In the genomic region with DNA sequence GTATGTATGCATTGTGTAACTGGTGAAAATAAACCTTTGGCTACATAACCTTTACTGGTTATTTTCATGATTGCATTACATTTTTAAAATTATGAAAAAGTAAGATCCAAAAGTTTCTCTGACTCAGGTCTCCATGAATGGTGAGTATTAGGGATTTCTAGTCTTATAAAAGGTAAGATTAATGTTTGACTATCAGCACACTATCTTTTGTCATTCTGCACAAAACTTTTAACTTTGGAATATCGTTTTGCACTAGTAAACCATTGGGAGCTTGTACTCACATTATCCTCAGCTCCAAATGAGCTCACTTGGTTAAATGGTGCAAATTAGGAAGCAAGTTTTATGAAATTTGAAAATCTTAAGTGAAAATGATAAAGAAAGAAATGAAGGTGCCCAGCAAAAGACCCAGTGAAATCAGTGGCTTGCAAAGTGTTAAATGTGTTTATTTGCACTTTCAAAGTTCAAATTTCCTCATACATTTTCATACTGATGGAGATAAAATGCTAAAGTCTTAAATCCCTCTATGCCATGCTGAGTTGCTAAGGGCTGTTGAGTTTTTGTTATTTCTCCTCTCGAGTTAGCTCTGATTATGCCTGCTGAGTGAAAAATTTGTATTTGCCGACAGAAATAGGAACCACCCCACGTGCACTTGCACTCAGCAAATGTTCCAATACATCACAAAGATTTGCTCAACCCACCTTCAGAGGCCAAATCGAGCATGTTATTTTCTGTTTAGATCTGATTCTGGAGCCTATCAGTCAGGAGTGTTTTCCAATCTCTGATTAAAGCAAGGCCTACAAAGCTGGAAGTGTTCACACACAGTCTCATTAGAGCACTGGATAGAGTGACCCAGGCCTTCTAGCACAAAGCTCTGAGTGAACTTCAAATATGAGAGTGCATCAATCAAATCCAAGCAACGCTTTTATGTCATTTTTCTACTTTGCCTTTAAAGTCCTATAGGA, we compare ENCODE assay signal across 20 cellular contexts.
"Had no signal": no experiment of that assay in that cellular context is flagged by ENCODE, and none has a peak within 500 bp of the region (broad histone marks: within the 10 kb centered on the region; RNA-seq: fewer than 3 reads in every experiment).

No MANE protein-coding gene starts in this region.

- ATAC-seq: activated CD4-positive, CD25-positive, alpha-beta regulatory T cell treated with anti-CD3 and anti-CD28 coated beads, Interleukin-2, amount 50 U/mL, for 24 hours; activated naive CD4-positive, alpha-beta T cell treated with anti-CD3 and anti-CD28 coated beads, Interleukin-2, amount 50 U/mL, for 72 hours; activated T-cell treated with anti-CD3 and anti-CD28 coated beads, Interleukin-2, amount 50 U/mL, for 72 hours; left cardiac atrium; pancreas; stimulated activated memory B cell treated with anti-CD40 and anti-IgM and Interleukin-4, amounts not matched to agents 10 μg/mL and 1 μg/mL and 100 μg/mL, for 72 hours had no signal

- H3K4me1 Mint-ChIP-seq: activated CD4-positive, alpha-beta T cell treated with anti-CD3 and anti-CD28 coated beads, Interleukin-2, amount 10 ng/mL, durations not matched to agents 7 days and 5 days; stimulated activated memory B cell treated with anti-CD40 and anti-IgM and Interleukin-4, amounts not matched to agents 10 μg/mL and 1 μg/mL and 100 μg/mL, for 72 hours had no signal

- H3K36me3 Mint-ChIP-seq: activated naive CD4-positive, alpha-beta T cell treated with anti-CD3 and anti-CD28 coated beads, Interleukin-2, amount 50 U/mL, for 72 hours; stimulated activated memory B cell treated with anti-CD40 and anti-IgM and Interleukin-4, amounts not matched to agents 10 μg/mL and 1 μg/mL and 100 μg/mL, for 72 hours had no signal

- H3K27me3 Mint-ChIP-seq: activated CD4-positive, alpha-beta T cell treated with anti-CD3 and anti-CD28 coated beads, Interleukin-2, amount 10 ng/mL, durations not matched to agents 7 days and 5 days; dendritic cell treated with granulocyte-macrophage colony-stimulating factor and Interleukin-4, amounts not matched to agents 40 ng/mL and 50 ng/mL, for 4 days; stimulated activated memory B cell treated with anti-CD40 and anti-IgM and Interleukin-4, amounts not matched to agents 10 μg/mL and 1 μg/mL and 100 μg/mL, for 72 hours had no signal

- H3K27ac Mint-ChIP-seq: activated CD4-positive, alpha-beta T cell treated with anti-CD3 and anti-CD28 coated beads, Interleukin-2, amount 10 ng/mL, durations not matched to agents 7 days and 5 days; activated naive CD4-positive, alpha-beta T cell treated with anti-CD3 and anti-CD28 coated beads, Interleukin-2, amount 50 U/mL, for 72 hours; activated T-cell treated with anti-CD3 and anti-CD28 coated beads, Interleukin-2, amount 50 U/mL, for 72 hours; dendritic cell treated with granulocyte-macrophage colony-stimulating factor and Interleukin-4, amounts not matched to agents 40 ng/mL and 50 ng/mL, for 4 days; nephron progenitor cell; stimulated activated memory B cell treated with anti-CD40 and anti-IgM and Interleukin-4, amounts not matched to agents 10 μg/mL and 1 μg/mL and 100 μg/mL, for 72 hours; T-helper 1 cell treated with Interleukin-12 subunit alpha and Interleukin-12 subunit beta and Interleukin-4 antibody, amounts not matched to agents 30 μg/mL and 1 μg/mL, for 36 hours had no signal

- H3K27ac ChIP-seq: esophagus muscularis mucosa, pancreas, sigmoid colon, thoracic aorta had no signal

- H3K36me3 ChIP-seq: adrenal gland, esophagus muscularis mucosa, pancreas, sigmoid colon, thoracic aorta had no signal

- DNase-seq: activated CD4-positive, alpha-beta T cell treated with anti-CD3 and anti-CD28 coated beads, Interleukin-2, amount 10 ng/mL, durations not matched to agents 7 days and 5 days; activated CD8-positive, alpha-beta memory T cell treated with anti-CD3 and anti-CD28 coated beads, Interleukin-2, amount 50 U/mL, for 48 hours; activated gamma-delta T cell; activated T-cell treated with anti-CD3 and anti-CD28 coated beads, Interleukin-2, amount 50 U/mL, for 72 hours; adrenal gland; effector CD8-positive, alpha-beta T cell; left cardiac atrium; midbrain; nephron progenitor cell; pancreas; sigmoid colon; stimulated activated CD4-positive, alpha-beta T cell treated with anti-CD3 and anti-CD28 coated beads, Interleukin-4, amount 100 ng/mL, for 4 hours had no signal

- H3K27me3 ChIP-seq: adrenal gland, esophagus muscularis mucosa, pancreas, sigmoid colon had no signal

- H3K4me1 ChIP-seq: adrenal gland, esophagus muscularis mucosa, pancreas, sigmoid colon had no signal

- H3K4me3 ChIP-seq: adrenal gland, esophagus muscularis mucosa, lung, pancreas, sigmoid colon, thoracic aorta had no signal

- H3K4me3 Mint-ChIP-seq: activated CD4-positive, alpha-beta T cell treated with anti-CD3 and anti-CD28 coated beads, Interleukin-2, amount 10 ng/mL, durations not matched to agents 7 days and 5 days; activated T-cell treated with anti-CD3 and anti-CD28 coated beads, Interleukin-2, amount 50 U/mL, for 72 hours; dendritic cell treated with granulocyte-macrophage colony-stimulating factor and Interleukin-4, amounts not matched to agents 40 ng/mL and 50 ng/mL, for 4 days; nephron progenitor cell; stimulated activated memory B cell treated with anti-CD40 and anti-IgM and Interleukin-4, amounts not matched to agents 10 μg/mL and 1 μg/mL and 100 μg/mL, for 72 hours; T-helper 1 cell treated with Interleukin-12 subunit alpha and Interleukin-12 subunit beta and Interleukin-4 antibody, amounts not matched to agents 30 μg/mL and 1 μg/mL, for 36 hours had no signal

- H3K9me3 ChIP-seq: adrenal gland, esophagus muscularis mucosa, pancreas, sigmoid colon, thoracic aorta had no signal

- H3K9me3 Mint-ChIP-seq: activated CD4-positive, alpha-beta T cell treated with anti-CD3 and anti-CD28 coated beads, Interleukin-2, amount 10 ng/mL, durations not matched to agents 7 days and 5 days; dendritic cell treated with granulocyte-macrophage colony-stimulating factor and Interleukin-4, amounts not matched to agents 40 ng/mL and 50 ng/mL, for 4 days; stimulated activated memory B cell treated with anti-CD40 and anti-IgM and Interleukin-4, amounts not matched to agents 10 μg/mL and 1 μg/mL and 100 μg/mL, for 72 hours had no signal
